1 cellular context compared by ENCODE assay signal in the genomic region with DNA sequence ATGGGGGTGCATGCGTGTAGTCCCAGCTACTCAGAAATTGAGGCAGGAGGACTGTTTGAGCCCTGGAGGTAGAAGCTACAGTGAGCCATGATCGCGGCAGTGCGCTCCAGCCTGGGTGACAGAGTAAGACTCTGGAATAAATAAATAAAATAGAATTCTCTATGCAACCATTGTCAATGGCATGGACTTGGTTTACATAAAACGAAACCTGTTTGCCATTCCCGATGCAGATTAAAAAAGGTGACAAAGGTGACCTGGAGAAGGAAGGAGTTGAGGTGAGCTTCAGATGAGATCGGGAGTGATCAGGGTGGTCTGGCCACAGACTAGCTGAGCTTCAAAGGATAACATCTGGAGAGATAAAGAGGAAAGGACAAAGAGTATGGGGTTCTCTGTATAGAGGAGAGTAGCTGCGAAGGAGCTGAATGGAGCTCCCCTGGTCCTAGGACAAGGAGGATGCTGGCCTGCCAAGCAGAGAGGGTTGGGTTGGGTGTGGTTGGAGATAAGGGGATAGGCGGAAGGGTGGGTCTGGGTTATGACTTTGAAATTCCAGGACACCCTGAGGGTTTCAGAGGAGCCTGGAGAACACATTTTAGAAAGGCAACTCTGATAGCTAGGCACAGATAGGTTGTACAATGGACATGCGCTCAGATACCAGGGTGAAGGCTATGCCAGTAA.
TF ChIP-seq lines count a peak whose summit lies in the region.

No MANE protein-coding gene starts in this region.

TF ChIP-seq in HCT116, 20 proteins besides CTCF, POLR2A, EP300 and RAD21:
- TF ChIP-seq EGR1 (IDR thresholded peaks at IDR 0.05; ENCODE audit: low read depth) (no peak), JUND (IDR thresholded peaks at IDR 0.05) (no peak), TCF7L2 (IDR thresholded peaks at IDR 0.05; ENCODE audit: borderline replicate concordance, extremely low read depth, insufficient read depth, insufficient read length) (no peak), ZNF274 (IDR thresholded peaks at IDR 0.05; ENCODE audit: low read depth, low read length) (no peak), SP1 (IDR thresholded peaks at IDR 0.05; ENCODE audit: low read depth) (no peak), SIN3A (IDR thresholded peaks at IDR 0.05; ENCODE audit: low read depth) (no peak), FOSL1 (IDR thresholded peaks at IDR 0.05; ENCODE audit: low read depth) (no peak), EZH2 (IDR thresholded peaks at IDR 0.05) (no peak), ZFX (IDR thresholded peaks at IDR 0.05) (no peak), SRF (IDR thresholded peaks at IDR 0.05; ENCODE audit: low read depth) (no peak), EZH2phosphoT487 (IDR thresholded peaks at IDR 0.05; ENCODE audit: borderline replicate concordance) (no peak), CBX3 (IDR thresholded peaks at IDR 0.05; ENCODE audit: low read depth) (no peak), POLR2AphosphoS5 (IDR thresholded peaks at IDR 0.05; ENCODE audit: low read depth, low read length) (no peak), YY1 (IDR thresholded peaks at IDR 0.05; ENCODE audit: extremely low read depth, insufficient replicate concordance, low read depth, low read length) (no peak), ELF1 (IDR thresholded peaks at IDR 0.05; ENCODE audit: borderline replicate concordance, low read depth) (no peak), CEBPB (IDR thresholded peaks at IDR 0.05; ENCODE audit: low read depth) (no peak)
- TF ChIP-seq, protein P1, sequence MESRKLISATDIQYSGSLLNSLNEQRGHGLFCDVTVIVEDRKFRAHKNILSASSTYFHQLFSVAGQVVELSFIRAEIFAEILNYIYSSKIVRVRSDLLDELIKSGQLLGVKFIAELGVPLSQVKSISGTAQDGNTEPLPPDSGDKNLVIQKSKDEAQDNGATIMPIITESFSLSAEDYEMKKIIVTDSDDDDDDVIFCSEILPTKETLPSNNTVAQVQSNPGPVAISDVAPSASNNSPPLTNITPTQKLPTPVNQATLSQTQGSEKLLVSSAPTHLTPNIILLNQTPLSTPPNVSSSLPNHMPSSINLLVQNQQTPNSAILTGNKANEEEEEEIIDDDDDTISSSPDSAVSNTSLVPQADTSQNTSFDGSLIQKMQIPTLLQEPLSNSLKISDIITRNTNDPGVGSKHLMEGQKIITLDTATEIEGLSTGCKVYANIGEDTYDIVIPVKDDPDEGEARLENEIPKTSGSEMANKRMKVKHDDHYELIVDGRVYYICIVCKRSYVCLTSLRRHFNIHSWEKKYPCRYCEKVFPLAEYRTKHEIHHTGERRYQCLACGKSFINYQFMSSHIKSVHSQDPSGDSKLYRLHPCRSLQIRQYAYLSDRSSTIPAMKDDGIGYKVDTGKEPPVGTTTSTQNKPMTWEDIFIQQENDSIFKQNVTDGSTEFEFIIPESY (IDR thresholded peaks at IDR 0.05; ENCODE audit: extremely low read depth, insufficient replicate concordance, low read length), result no peak
- TF ChIP-seq, protein P2, sequence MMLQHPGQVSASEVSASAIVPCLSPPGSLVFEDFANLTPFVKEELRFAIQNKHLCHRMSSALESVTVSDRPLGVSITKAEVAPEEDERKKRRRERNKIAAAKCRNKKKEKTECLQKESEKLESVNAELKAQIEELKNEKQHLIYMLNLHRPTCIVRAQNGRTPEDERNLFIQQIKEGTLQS (IDR thresholded peaks at IDR 0.05), result no peak
- TF ChIP-seq, protein P3, sequence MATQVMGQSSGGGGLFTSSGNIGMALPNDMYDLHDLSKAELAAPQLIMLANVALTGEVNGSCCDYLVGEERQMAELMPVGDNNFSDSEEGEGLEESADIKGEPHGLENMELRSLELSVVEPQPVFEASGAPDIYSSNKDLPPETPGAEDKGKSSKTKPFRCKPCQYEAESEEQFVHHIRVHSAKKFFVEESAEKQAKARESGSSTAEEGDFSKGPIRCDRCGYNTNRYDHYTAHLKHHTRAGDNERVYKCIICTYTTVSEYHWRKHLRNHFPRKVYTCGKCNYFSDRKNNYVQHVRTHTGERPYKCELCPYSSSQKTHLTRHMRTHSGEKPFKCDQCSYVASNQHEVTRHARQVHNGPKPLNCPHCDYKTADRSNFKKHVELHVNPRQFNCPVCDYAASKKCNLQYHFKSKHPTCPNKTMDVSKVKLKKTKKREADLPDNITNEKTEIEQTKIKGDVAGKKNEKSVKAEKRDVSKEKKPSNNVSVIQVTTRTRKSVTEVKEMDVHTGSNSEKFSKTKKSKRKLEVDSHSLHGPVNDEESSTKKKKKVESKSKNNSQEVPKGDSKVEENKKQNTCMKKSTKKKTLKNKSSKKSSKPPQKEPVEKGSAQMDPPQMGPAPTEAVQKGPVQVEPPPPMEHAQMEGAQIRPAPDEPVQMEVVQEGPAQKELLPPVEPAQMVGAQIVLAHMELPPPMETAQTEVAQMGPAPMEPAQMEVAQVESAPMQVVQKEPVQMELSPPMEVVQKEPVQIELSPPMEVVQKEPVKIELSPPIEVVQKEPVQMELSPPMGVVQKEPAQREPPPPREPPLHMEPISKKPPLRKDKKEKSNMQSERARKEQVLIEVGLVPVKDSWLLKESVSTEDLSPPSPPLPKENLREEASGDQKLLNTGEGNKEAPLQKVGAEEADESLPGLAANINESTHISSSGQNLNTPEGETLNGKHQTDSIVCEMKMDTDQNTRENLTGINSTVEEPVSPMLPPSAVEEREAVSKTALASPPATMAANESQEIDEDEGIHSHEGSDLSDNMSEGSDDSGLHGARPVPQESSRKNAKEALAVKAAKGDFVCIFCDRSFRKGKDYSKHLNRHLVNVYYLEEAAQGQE (IDR thresholded peaks at IDR 0.05; ENCODE audit: low read depth), result no peak
- TF ChIP-seq, protein P4, sequence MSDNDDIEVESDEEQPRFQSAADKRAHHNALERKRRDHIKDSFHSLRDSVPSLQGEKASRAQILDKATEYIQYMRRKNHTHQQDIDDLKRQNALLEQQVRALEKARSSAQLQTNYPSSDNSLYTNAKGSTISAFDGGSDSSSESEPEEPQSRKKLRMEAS (IDR thresholded peaks at IDR 0.05), result no peak
